Comparison of ENCODE assay signal across 18 cellular contexts in genomic region chr22:20039683-20040325, GRCh38.
"Had no signal": no experiment of that assay in that cellular context is flagged by ENCODE, and none has a peak within 500 bp of the region (broad histone marks: within the 10 kb centered on the region; RNA-seq: fewer than 3 reads in every experiment).

No MANE protein-coding gene starts in this region.

- H3K27me3 ChIP-seq: colonic mucosa, gastrocnemius medialis, spleen, suprapubic skin had no signal

- DNase-seq: activated CD4-positive, alpha-beta T cell treated with anti-CD3 and anti-CD28 coated beads, Interleukin-2, amount 50 U/mL, for 1 hour; activated effector memory CD4-positive, alpha-beta T cell treated with anti-CD3 and anti-CD28 coated beads, Interleukin-2, amount 50 U/mL, for 16 hours; activated T-cell treated with anti-CD3 and anti-CD28 coated beads, Interleukin-2, amount 50 U/mL, for 24 hours; anterior cingulate cortex; colonic mucosa; gastrocnemius medialis; left ventricle myocardium superior; mesenchymal stem cell; spleen; stimulated activated CD4-positive, alpha-beta T cell treated with anti-CD3 and anti-CD28 coated beads, Interleukin-1b, Interleukin-23, amount 100 ng/mL, for 48 hours; stimulated activated naive CD4-positive, alpha-beta T cell had no signal

- H3K27ac ChIP-seq: colonic mucosa, epithelial cell of prostate, gastrocnemius medialis, spleen, suprapubic skin had no signal

- ATAC-seq: gastrocnemius medialis, left ventricle myocardium superior, sciatic nerve had no signal

- H3K27ac Mint-ChIP-seq: activated naive CD8-positive, alpha-beta T cell; activated T-cell treated with anti-CD3 and anti-CD28 coated beads, Interleukin-2, amount 50 U/mL, for 24 hours; nephron; T-helper 1 cell treated with Interleukin-12 subunit alpha and Interleukin-12 subunit beta and Interleukin-4 antibody, amounts not matched to agents 30 μg/mL and 1 μg/mL, for 36 hours; type B pancreatic cell had no signal

- H3K4me1 Mint-ChIP-seq: nephron had no signal

- H3K9me3 Mint-ChIP-seq: activated T-cell treated with anti-CD3 and anti-CD28 coated beads, Interleukin-2, amount 50 U/mL, for 24 hours; nephron; T-helper 1 cell treated with Interleukin-12 subunit alpha and Interleukin-12 subunit beta and Interleukin-4 antibody, amounts not matched to agents 30 μg/mL and 1 μg/mL, for 36 hours; type B pancreatic cell had no signal

- H3K4me3 ChIP-seq: colonic mucosa, gastrocnemius medialis, spleen, suprapubic skin had no signal

- H3K4me1 ChIP-seq: colonic mucosa, gastrocnemius medialis, suprapubic skin had no signal

- H3K4me3 Mint-ChIP-seq: activated naive CD8-positive, alpha-beta T cell; activated T-cell treated with anti-CD3 and anti-CD28 coated beads, Interleukin-2, amount 50 U/mL, for 24 hours; nephron; T-helper 1 cell treated with Interleukin-12 subunit alpha and Interleukin-12 subunit beta and Interleukin-4 antibody, amounts not matched to agents 30 μg/mL and 1 μg/mL, for 36 hours; type B pancreatic cell had no signal

- H3K27me3 Mint-ChIP-seq: activated naive CD8-positive, alpha-beta T cell; activated T-cell treated with anti-CD3 and anti-CD28 coated beads, Interleukin-2, amount 50 U/mL, for 24 hours; type B pancreatic cell had no signal

- H3K36me3 Mint-ChIP-seq: activated naive CD8-positive, alpha-beta T cell; type B pancreatic cell had no signal

- H3K36me3 ChIP-seq: colonic mucosa had no signal

- H3K9me3 ChIP-seq: colonic mucosa, gastrocnemius medialis, suprapubic skin had no signal
